In genomic region chr1:149792912-149793521, GRCh38 we compare ENCODE assay signal across 7 cellular contexts. TPM values are rescaled to one million over a fixed set of nuclear protein-coding genes. Genes with fewer than 3 reads are reported as not detected.
DNase-seq lines count a peak whose midpoint lies in the region; ATAC-seq and TF ChIP-seq lines count a peak whose summit lies in the region.
"Not testable (repeated sequence)": the region's sequence is repeated elsewhere in the genome, so short reads cannot be mapped to it uniquely, and the experiment has no call there.

No MANE protein-coding gene starts in this region.

- H3K4me3 ChIP-seq in body of pancreas (peak overlapping the region; percentile 25 to 41), iPS-18a (ENCODE audit: low read length) (peak overlapping the region; percentile 50), skeletal muscle cell (ENCODE audit: low read depth, low read length) (peak overlapping the region; percentile 49)

- ATAC-seq in GM18511 (IDR thresholded peaks at IDR 0.05; ENCODE audit: unreplicated experiment) (peak; percentile 94), HG02970 (IDR thresholded peaks at IDR 0.05; ENCODE audit: low FRiP score, unreplicated experiment) (peak; percentile 83), body of pancreas (peak; percentile 92)

- TF ChIP-seq CTCF in body of pancreas (IDR thresholded peaks at IDR 0.05), result peak; percentile 17 to 94 (median 49)

- peak; percentile 46 to 64 (median 64) for TF ChIP-seq POLR2A in body of pancreas (IDR thresholded peaks at IDR 0.05)

- peak; percentile 17 to 58 for DNase-seq in NCI-H1930 (lab: John Stamatoyannopoulos, UW)
- DNase-seq in UCSD-AML1 (lab: John Stamatoyannopoulos, UW; ENCODE audit: unreplicated experiment), result peak; percentile 70
- peak; percentile 75 to 81 (median 78) for DNase-seq in body of pancreas
- not testable (repeated sequence) for DNase-seq in skeletal muscle cell (ENCODE audit: low read depth)

- peak overlapping the region; percentile 39 for H3K9ac ChIP-seq in iPS-18a (ENCODE audit: low read length)

- H3K9me3 ChIP-seq in body of pancreas; iPS-18a (ENCODE audit: control insufficient read depth, low read depth, low read length): not testable (repeated sequence)

- WGBS in body of pancreas, 2 donors, result 3% methylated on average over 32 of the region's 52 CpGs; no CpG with 5 or more reads in 1 of the 2 donors

- H3K27ac ChIP-seq in body of pancreas, result peak overlapping the region; percentile 54 to 90 (median 89)
- not testable (repeated sequence) for H3K27ac ChIP-seq in iPS-18a (ENCODE audit: low read length)

- peaks cover 10% of the 10 kb centered on the region for H3K4me1 ChIP-seq in body of pancreas
- not testable (repeated sequence) for H3K4me1 ChIP-seq in iPS-18a (ENCODE audit: control insufficient read depth, low read depth, low read length)

- H3K36me3 ChIP-seq in body of pancreas (replicated peaks in 1 of 2; ENCODE audit: insufficient read depth in 1 of 2, low read depth in 2 of 2); iPS-18a (ENCODE audit: control insufficient read depth, low read depth, low read length): not testable (repeated sequence)

- intact Hi-C loops in body of pancreas (cut with DNase I), result not testable (repeated sequence)

- H3K27me3 ChIP-seq in body of pancreas; iPS-18a (ENCODE audit: control insufficient read depth, insufficient read depth, low read length): not testable (repeated sequence)

RNA-seq across cellular contexts. Expression of gene FCGR1A, which starts 10.5 kb away (rescaled TPM):
- 1 to 10 TPM in 1 of 2 donors, not detected in 1; 3.1 TPM for total RNA-seq in body of pancreas
